In the genomic region with DNA sequence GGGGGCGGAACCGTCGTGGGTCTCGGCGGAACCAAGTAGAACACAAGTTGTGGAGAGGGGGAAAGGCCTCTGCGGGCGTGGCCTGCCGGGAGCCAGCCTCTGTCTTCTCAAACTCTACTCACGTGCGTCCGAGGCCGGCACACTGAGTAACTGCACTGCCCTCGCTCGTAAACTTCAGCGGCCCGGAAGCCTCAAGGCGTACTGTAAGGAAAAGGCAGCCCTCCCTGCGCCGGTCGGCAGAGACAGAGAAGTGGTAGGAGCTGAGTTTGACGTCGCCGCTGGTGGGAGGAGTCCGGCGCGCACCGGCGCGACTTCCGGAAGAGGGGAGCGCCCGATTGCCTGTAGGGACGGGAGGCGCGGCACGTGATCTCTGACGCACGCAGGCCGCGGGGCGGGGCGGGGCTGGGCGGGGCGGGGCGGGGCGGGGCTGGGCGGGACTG, we compare ENCODE assay signal across 1 cellular context.
TF ChIP-seq lines count a peak whose summit lies in the region.

A gene with protein sequence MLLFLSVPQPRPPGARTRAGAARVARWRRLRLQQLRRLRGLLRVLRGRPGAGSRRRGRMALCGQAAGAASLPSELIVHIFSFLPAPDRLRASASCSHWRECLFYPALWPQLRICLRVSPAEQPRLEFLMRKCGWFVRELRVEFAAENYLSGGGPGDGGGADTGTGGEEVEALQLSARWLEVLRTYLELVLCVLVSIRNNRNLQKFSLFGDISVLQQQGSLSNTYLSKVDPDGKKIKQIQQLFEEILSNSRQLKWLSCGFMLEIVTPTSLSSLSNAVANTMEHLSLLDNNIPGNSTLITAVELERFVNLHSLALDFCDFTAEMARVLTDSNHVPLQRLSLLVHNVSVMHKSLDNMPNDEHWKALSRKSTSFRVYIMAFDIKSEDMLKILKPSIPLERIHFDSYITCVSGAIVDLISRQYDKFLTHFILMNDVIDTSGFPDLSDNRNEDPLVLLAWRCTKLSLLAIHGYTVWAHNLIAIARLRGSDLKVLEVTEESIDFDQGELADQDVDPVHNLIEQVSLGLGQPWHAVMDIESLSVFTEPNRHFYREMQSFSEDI (minus strand): TSS at position 255 of the 440 bp plus-strand sequence. CDS start 271 bp downstream, outside the sequence.

TF ChIP-seq in H1, 55 proteins besides CTCF, POLR2A, EP300 and RAD21 (continued from another document):
- TF ChIP-seq FOSL1 (IDR thresholded peaks at IDR 0.05; ENCODE audit: insufficient read depth, low read depth, low read length): no peak
